In genomic region chr6:13649393-13649792, GRCh38 we compare ENCODE assay signal across 23 cellular contexts. TPM values are rescaled to one million over a fixed set of nuclear protein-coding genes. Genes with fewer than 3 reads are reported as not detected.
DNase-seq lines count a peak whose midpoint lies in the region; ATAC-seq and TF ChIP-seq lines count a peak whose summit lies in the region.
"Had no signal": no experiment of that assay in that cellular context is flagged by ENCODE, and none has a peak within 500 bp of the region (broad histone marks: within the 10 kb centered on the region; RNA-seq: fewer than 3 reads in every experiment).

No MANE protein-coding gene starts in this region.

- CTCF ChIA-PET in activated CD4-positive, alpha-beta T cell treated with anti-CD3 and anti-CD28 coated beads for 36 hours (lab: Charles Lee), result interaction anchor here (1.0 to 2.9 kb wide), 3 partner anchors 13 to 30 kb away, joined by 3 to 10 read pairs (median 4); no protein-coding TSS in a partner anchor
- CTCF ChIA-PET in WTC11 (lab: Charles Lee), result interaction anchor here (2.0 kb wide), 1 partner anchor 25 kb away, joined by 6 read pairs; no protein-coding TSS in a partner anchor

- peak overlapping the region; percentile 69 for H3K27ac Mint-ChIP-seq in activated CD4-positive, alpha-beta T cell treated with anti-CD3 and anti-CD28 coated beads for 36 hours
- H3K27ac Mint-ChIP-seq in CD4-positive, CD25-positive, alpha-beta regulatory T cell, result peak overlapping the region; percentile 59 to 91 (median 82)
- peak overlapping the region; percentile 14; the same call in 1 of the 2 replicates for H3K27ac Mint-ChIP-seq in WTC11
- peak overlapping the region; percentile 10 for H3K27ac Mint-ChIP-seq in dendritic cell treated with granulocyte-macrophage colony-stimulating factor and Interleukin-4, amounts not matched to agents 40 ng/mL and 50 ng/mL, for 4 days
- no peak overlapping the region for H3K27ac Mint-ChIP-seq in endodermal cell
- H3K27ac Mint-ChIP-seq: neural progenitor cell had no signal

- no peak overlapping the region for H3K27ac ChIP-seq in CD4-positive, CD25-positive, alpha-beta regulatory T cell (ENCODE audit: insufficient read depth, low read length, poor library complexity, severe bottlenecking)
- no peak overlapping the region for H3K27ac ChIP-seq in endodermal cell (ENCODE audit: low read depth, low read length)
- H3K27ac ChIP-seq: ascending aorta, gastrocnemius medialis, KMS-11, neural progenitor cell, parathyroid adenoma, SJCRH30 had no signal

- no peaks in the 10 kb centered on the region for H3K9me3 ChIP-seq in CD4-positive, CD25-positive, alpha-beta regulatory T cell (ENCODE audit: control insufficient read depth in 2 of 2, low read length in 2 of 2)
- H3K9me3 ChIP-seq in endodermal cell (ENCODE audit: control insufficient read depth, low read length), result no peaks in the 10 kb centered on the region
- H3K9me3 ChIP-seq: ascending aorta, gastrocnemius medialis, SJCRH30 had no signal

- POLR2A ChIA-PET in activated CD4-positive, alpha-beta T cell treated with anti-CD3 and anti-CD28 coated beads for 36 hours (lab: Charles Lee), result no interaction called here
- POLR2A ChIA-PET in WTC11 (lab: Charles Lee), result no interaction called here

- H3K9me3 Mint-ChIP-seq in activated CD4-positive, alpha-beta T cell treated with anti-CD3 and anti-CD28 coated beads for 36 hours (ENCODE audit: low read depth), result no peaks in the 10 kb centered on the region
- H3K9me3 Mint-ChIP-seq in CD4-positive, CD25-positive, alpha-beta regulatory T cell, result peaks cover 0 to 3% (median 0%) of the 10 kb centered on the region in 7 donors
- H3K9me3 Mint-ChIP-seq in WTC11 (no peaks in the 10 kb centered on the region), endodermal cell (no peaks in the 10 kb centered on the region)
- no peaks in the 10 kb centered on the region for H3K9me3 Mint-ChIP-seq in dendritic cell treated with granulocyte-macrophage colony-stimulating factor and Interleukin-4, amounts not matched to agents 40 ng/mL and 50 ng/mL, for 4 days
- H3K9me3 Mint-ChIP-seq: neural progenitor cell had no signal

- no peaks in the 10 kb centered on the region for H3K27me3 Mint-ChIP-seq in activated CD4-positive, alpha-beta T cell treated with anti-CD3 and anti-CD28 coated beads for 36 hours
- no peaks in the 10 kb centered on the region for H3K27me3 Mint-ChIP-seq in CD4-positive, CD25-positive, alpha-beta regulatory T cell
- H3K27me3 Mint-ChIP-seq in WTC11 (ENCODE audit: low read depth), result no peaks in the 10 kb centered on the region
- H3K27me3 Mint-ChIP-seq in dendritic cell treated with granulocyte-macrophage colony-stimulating factor and Interleukin-4, amounts not matched to agents 40 ng/mL and 50 ng/mL, for 4 days, result no peaks in the 10 kb centered on the region
- no peaks in the 10 kb centered on the region for H3K27me3 Mint-ChIP-seq in endodermal cell (ENCODE audit: insufficient read depth)

- intact Hi-C loops in activated CD4-positive, alpha-beta T cell treated with anti-CD3 and anti-CD28 coated beads for 36 hours (cut with DNase I, micrococcal nuclease), result no loop called here
- intact Hi-C loops in dendritic cell treated with granulocyte-macrophage colony-stimulating factor and Interleukin-4, amounts not matched to agents 40 ng/mL and 50 ng/mL, for 4 days (cut with micrococcal nuclease), result no loop called here

- peaks cover 9% of the 10 kb centered on the region for H3K4me1 ChIP-seq in CD4-positive, CD25-positive, alpha-beta regulatory T cell (ENCODE audit: control insufficient read depth, insufficient read depth, low read length, poor library complexity, severe bottlenecking)
- H3K4me1 ChIP-seq in endodermal cell (ENCODE audit: control insufficient read depth, insufficient read depth, low read length), result no peaks in the 10 kb centered on the region
- H3K4me1 ChIP-seq: gastrocnemius medialis, neural progenitor cell, parathyroid adenoma, SJCRH30 had no signal

- DNase-seq in activated CD4-positive, alpha-beta T cell treated with anti-CD3 and anti-CD28 coated beads for 36 hours, result no peak
- DNase-seq in activated CD4-positive, alpha-beta T cell treated with anti-CD3 and anti-CD28 coated beads for 4 hours, result no peak
- peak in 1 of 3 donors; percentile 35 for DNase-seq in CD4-positive, CD25-positive, alpha-beta regulatory T cell
- no peak for DNase-seq in WTC11 (ENCODE audit: low spot score)
- DNase-seq in endodermal cell, result no peak
- DNase-seq in NCI-H1694 (lab: John Stamatoyannopoulos, UW), result no peak
- DNase-seq: activated naive CD4-positive, alpha-beta T cell treated with anti-CD3 and anti-CD28 coated beads, Interleukin-2, amount 50 U/mL, for 16 hours; gastrocnemius medialis; GOT3; NCI-H1417 treated with DMSO at 0.1 percent for 48 hours; NCI-H2107; NCI-H748 treated with DMSO at 0.1 percent for 48 hours; right cardiac atrium; SJCRH30; stimulated activated CD4-positive, alpha-beta T cell treated with anti-CD3 and anti-CD28 coated beads, Interleukin-2, amount 100 ng/mL, for 24 hours; T-helper 1 cell had no signal

- peak overlapping the region; percentile 74 for H3K4me3 ChIP-seq in CD4-positive, CD25-positive, alpha-beta regulatory T cell (ENCODE audit: low read depth, low read length)
- H3K4me3 ChIP-seq in endodermal cell (ENCODE audit: low read length), result no peak overlapping the region
- H3K4me3 ChIP-seq: ascending aorta, gastrocnemius medialis, lung, neural progenitor cell, SJCRH30 had no signal

- peaks cover 16% of the 10 kb centered on the region for H3K36me3 ChIP-seq in CD4-positive, CD25-positive, alpha-beta regulatory T cell (ENCODE audit: control insufficient read depth, insufficient read depth, low read length)
- H3K36me3 ChIP-seq in endodermal cell (ENCODE audit: control insufficient read depth, insufficient read depth, low read length), result peaks cover 64% of the 10 kb centered on the region
- H3K36me3 ChIP-seq: neural progenitor cell had no signal

- peaks cover 13% of the 10 kb centered on the region for H3K4me1 Mint-ChIP-seq in activated CD4-positive, alpha-beta T cell treated with anti-CD3 and anti-CD28 coated beads for 36 hours
- peaks cover 29 to 59% (median 47%) of the 10 kb centered on the region in 4 donors for H3K4me1 Mint-ChIP-seq in CD4-positive, CD25-positive, alpha-beta regulatory T cell
- no peaks in the 10 kb centered on the region for H3K4me1 Mint-ChIP-seq in WTC11
- H3K4me1 Mint-ChIP-seq in dendritic cell treated with granulocyte-macrophage colony-stimulating factor and Interleukin-4, amounts not matched to agents 40 ng/mL and 50 ng/mL, for 4 days (ENCODE audit: low read depth), result peaks cover 6% of the 10 kb centered on the region
- no peaks in the 10 kb centered on the region for H3K4me1 Mint-ChIP-seq in endodermal cell
- H3K4me1 Mint-ChIP-seq: neural progenitor cell had no signal

- no peak overlapping the region for H3K9ac ChIP-seq in endodermal cell (ENCODE audit: extremely low read depth, low read length, poor library complexity, severe bottlenecking)
- H3K9ac ChIP-seq: KMS-11, neural progenitor cell, parathyroid adenoma had no signal

- peak; percentile 55 for ATAC-seq in activated CD4-positive, alpha-beta T cell treated with anti-CD3 and anti-CD28 coated beads for 36 hours
- ATAC-seq in CD4-positive, CD25-positive, alpha-beta regulatory T cell (ENCODE audit: low read depth in 2 of 2), result peak in 1 of 2 donors; percentile 50
- ATAC-seq in WTC11 (no peak), SK-N-SH treated with all-trans-retinoic acid at 6 μM for 48 hours (no peak)
- ATAC-seq: gastrocnemius medialis, right cardiac atrium had no signal

- H3K4me3 Mint-ChIP-seq in activated CD4-positive, alpha-beta T cell treated with anti-CD3 and anti-CD28 coated beads for 36 hours, result peak overlapping the region; percentile 5
- H3K4me3 Mint-ChIP-seq in CD4-positive, CD25-positive, alpha-beta regulatory T cell, result peak overlapping the region; percentile 65 to 86 (median 70)
- H3K4me3 Mint-ChIP-seq in WTC11, result no peak overlapping the region
- H3K4me3 Mint-ChIP-seq in dendritic cell treated with granulocyte-macrophage colony-stimulating factor and Interleukin-4, amounts not matched to agents 40 ng/mL and 50 ng/mL, for 4 days, result no peak overlapping the region
- H3K4me3 Mint-ChIP-seq in endodermal cell, result no peak overlapping the region
- H3K4me3 Mint-ChIP-seq: neural progenitor cell had no signal

- TF ChIP-seq CTCF in WTC11 (IDR thresholded peaks at IDR 0.05) (no peak), endodermal cell (conservative IDR thresholded peaks at IDR 0.05) (no peak)

- H3K36me3 Mint-ChIP-seq in activated CD4-positive, alpha-beta T cell treated with anti-CD3 and anti-CD28 coated beads for 36 hours (ENCODE audit: low read depth), result peaks cover 23% of the 10 kb centered on the region
- H3K36me3 Mint-ChIP-seq in CD4-positive, CD25-positive, alpha-beta regulatory T cell, result peaks cover 24% of the 10 kb centered on the region
- H3K36me3 Mint-ChIP-seq in WTC11 (peaks cover 9% of the 10 kb centered on the region), endodermal cell (ENCODE audit: low read depth) (peaks cover 30% of the 10 kb centered on the region)
- peaks cover 43% of the 10 kb centered on the region for H3K36me3 Mint-ChIP-seq in dendritic cell treated with granulocyte-macrophage colony-stimulating factor and Interleukin-4, amounts not matched to agents 40 ng/mL and 50 ng/mL, for 4 days (ENCODE audit: low read depth)

- 87 to 96% methylated on average over 2 to 4 of the region's 4 CpGs for WGBS in endodermal cell (ENCODE audit: insufficient coverage in 1 of 2, insufficient read length in 1 of 2), 2 experiments

- H3K27me3 ChIP-seq in CD4-positive, CD25-positive, alpha-beta regulatory T cell (ENCODE audit: control insufficient read depth, insufficient read depth, low read length), result no peaks in the 10 kb centered on the region
- H3K27me3 ChIP-seq in endodermal cell (ENCODE audit: control insufficient read depth, insufficient read depth, low read length, poor library complexity, severe bottlenecking), result no peaks in the 10 kb centered on the region
- H3K27me3 ChIP-seq: ascending aorta, gastrocnemius medialis, neural progenitor cell, SJCRH30 had no signal

TF ChIP-seq in WTC11, 78 proteins besides CTCF, POLR2A, EP300 and RAD21 (continues in another document):
- TF ChIP-seq MYBL2 (CRISPR knock-in tag; IDR thresholded peaks at IDR 0.05), result no peak

TF ChIP-seq in SK-N-SH treated with all-trans-retinoic acid at 6 μM for 48 hours, 23 proteins besides CTCF, POLR2A, EP300 and RAD21 (continues in another document):
- no peak for TF ChIP-seq ZNF8 (CRISPR knock-in tag; IDR thresholded peaks at IDR 0.05)

RNA-seq across cellular contexts. Expression of gene NOL7, which starts 34.3 kb away (rescaled TPM):
- 10 to 100 TPM; 92.8 to 97.3 TPM for total RNA-seq in activated CD4-positive, alpha-beta T cell treated with anti-CD3 and anti-CD28 coated beads for 36 hours
- total RNA-seq in CD4-positive, CD25-positive, alpha-beta regulatory T cell, result 50.2 TPM
- polyA plus RNA-seq in CD4-positive, CD25-positive, alpha-beta regulatory T cell, result 100 to 1,000 TPM; 127 to 145 (median 130) TPM
- total RNA-seq in WTC11 (2021) (65.3 to 76.1 TPM (median 66.5 TPM) in 3 replicates), endodermal cell (10 to 100 TPM; 47.8 to 52.9 TPM)
- polyA plus RNA-seq in endodermal cell (2013, experiment 1 of 2), result 63.0 TPM
- polyA plus RNA-seq in endodermal cell (2013, experiment 2 of 2), result 63.5 TPM

Comparison
In these comparisons a context has a peak if more than half of its experiments do, and no peak if none do; other contexts are left out.
1. H3K4me3 Mint-ChIP-seq: peak in activated CD4-positive, alpha-beta T cell treated with anti-CD3 and anti-CD28 coated beads for 36 hours (single experiment) and CD4-positive, CD25-positive, alpha-beta regulatory T cell (4 of 4); none in WTC11 (single experiment), dendritic cell treated with granulocyte-macrophage colony-stimulating factor and Interleukin-4, amounts not matched to agents 40 ng/mL and 50 ng/mL, for 4 days (single experiment) and endodermal cell (single experiment).